Comparison of ENCODE assay signal across 1 cellular context in the genomic region with DNA sequence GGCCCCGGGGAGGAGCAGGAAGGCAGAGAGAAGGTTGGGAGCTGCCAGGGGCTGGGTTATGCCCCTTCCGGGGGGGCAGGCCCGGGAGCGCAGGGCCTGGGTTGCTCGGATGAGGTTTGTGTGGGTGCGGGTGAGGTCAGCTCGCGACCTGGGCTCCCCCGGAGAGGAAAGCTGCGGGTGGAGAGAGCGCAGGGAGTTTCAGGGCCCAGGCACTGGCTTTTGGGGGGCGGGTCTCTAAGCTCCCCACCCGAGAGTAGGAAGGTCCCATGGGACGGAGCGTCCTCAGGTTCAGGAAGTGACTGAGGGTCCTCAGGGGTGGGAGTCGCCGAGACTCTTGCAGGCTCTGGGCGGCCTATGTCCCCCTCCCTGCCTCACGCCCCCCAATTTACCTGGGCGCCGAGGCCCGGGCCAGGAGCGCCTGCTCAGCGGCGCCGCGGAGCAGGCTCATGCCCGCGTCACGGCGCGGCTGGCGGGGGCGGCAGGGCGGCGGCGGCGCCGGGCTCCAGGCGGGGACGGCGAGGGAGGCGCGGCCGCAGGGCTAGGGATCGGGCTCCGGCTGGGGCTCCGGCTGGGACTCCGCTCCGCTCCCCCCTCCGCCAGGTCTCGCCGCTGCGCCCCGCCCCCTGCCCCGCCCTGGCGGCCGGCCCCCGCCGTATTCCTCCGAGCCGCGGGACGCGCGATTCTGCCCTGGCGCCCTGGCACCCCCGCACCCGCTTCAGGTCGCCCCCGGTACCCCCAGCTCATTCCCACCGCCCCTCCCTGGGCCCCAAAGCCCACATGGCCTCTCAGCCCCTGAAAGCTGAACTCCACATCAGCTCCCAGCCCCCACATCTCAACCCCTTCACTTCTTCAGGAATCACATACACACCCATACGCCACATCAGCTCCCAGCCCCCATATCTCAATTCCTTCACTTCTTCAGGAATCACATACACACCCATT.
TF ChIP-seq lines count a peak whose summit lies in the region.

A gene (minus strand): TSS at position 578 of the 942 bp plus-strand sequence. CDS start 6,986 bp downstream, outside the sequence.

TF ChIP-seq in SK-N-SH, 30 proteins besides CTCF, POLR2A, EP300 and RAD21 (continued from another document):
- TF ChIP-seq FOXJ3 (CRISPR knock-in tag; IDR thresholded peaks at IDR 0.05) (no peak), NFIC (IDR thresholded peaks at IDR 0.05; ENCODE audit: borderline replicate concordance) (no peak)
